In the genomic region with DNA sequence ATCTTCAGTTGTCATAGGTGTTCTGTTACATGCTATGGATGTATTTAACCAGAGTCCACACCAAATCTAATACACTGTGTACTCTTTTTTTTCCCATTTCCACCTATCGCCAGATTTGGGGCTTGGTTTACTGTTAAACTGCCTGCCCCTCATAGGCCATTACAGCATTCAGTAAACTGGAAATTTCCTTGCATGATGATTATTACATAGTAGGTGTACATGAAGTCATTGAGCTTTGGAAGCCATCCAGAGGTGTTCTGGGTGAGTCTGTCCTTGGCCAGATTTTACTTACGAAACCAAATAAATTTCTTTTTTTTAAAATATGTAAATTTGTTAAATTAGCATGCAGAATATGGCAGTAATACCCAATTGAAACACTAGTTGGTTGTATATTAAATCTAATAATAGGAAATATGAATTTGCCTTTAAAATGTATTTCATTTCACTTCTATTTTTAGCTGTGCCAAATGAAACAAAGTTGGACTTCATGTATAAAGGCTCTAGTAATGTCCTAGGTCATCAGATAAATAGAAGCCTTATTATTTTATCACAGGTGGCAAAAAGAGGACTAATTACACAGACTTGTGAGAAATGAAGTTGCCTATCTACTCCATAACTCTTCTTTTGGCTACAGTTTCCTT, we compare ENCODE assay signal across 22 cellular contexts.
DNase-seq lines count a peak whose midpoint lies in the region; ATAC-seq and TF ChIP-seq lines count a peak whose summit lies in the region.
"Had no signal": no experiment of that assay in that cellular context is flagged by ENCODE, and none has a peak within 500 bp of the region (broad histone marks: within the 10 kb centered on the region; RNA-seq: fewer than 3 reads in every experiment).

No MANE protein-coding gene starts in this region.

- H3K4me1 ChIP-seq in right atrium auricular region (peaks cover 0 to 16% of the 10 kb centered on the region in 2 donors), esophagus squamous epithelium (peaks cover 5 to 48% (median 16%) of the 10 kb centered on the region in 3 donors), osteoblast (ENCODE audit: insufficient read depth, low read length) (peaks cover 7% of the 10 kb centered on the region)
- H3K4me1 ChIP-seq: SJCRH30 had no signal

- intact Hi-C loops in left ventricle myocardium superior (cut with micrococcal nuclease) (no loop called here), esophagus squamous epithelium (cut with DNase I) (no loop called here)

- H3K4me3 ChIP-seq in right atrium auricular region (no peak overlapping the region), esophagus squamous epithelium (no peak overlapping the region), osteoblast (ENCODE audit: insufficient read depth, low read length) (no peak overlapping the region)
- H3K4me3 ChIP-seq: A549, SJCRH30 had no signal

- H3K27ac ChIP-seq in right atrium auricular region (peak overlapping the region in 1 of 2 donors; percentile 51), esophagus squamous epithelium (no peak overlapping the region), osteoblast (ENCODE audit: low read depth, low read length) (no peak overlapping the region), substantia nigra (ENCODE audit: low read depth, low read length, poor library complexity, severe bottlenecking) (no peak overlapping the region)
- H3K27ac ChIP-seq: A549, SJCRH30 had no signal

- H2AFZ ChIP-seq in osteoblast (ENCODE audit: low read length) = no peak overlapping the region

- no peak for TF ChIP-seq POLR2A in esophagus squamous epithelium (IDR thresholded peaks at IDR 0.05)

- H3K36me3 ChIP-seq in right atrium auricular region (no peaks in the 10 kb centered on the region), esophagus squamous epithelium (no peaks in the 10 kb centered on the region), osteoblast (ENCODE audit: insufficient read depth, low read length) (no peaks in the 10 kb centered on the region)
- H3K36me3 ChIP-seq: SJCRH30 had no signal

- DNase-seq in left ventricle myocardium superior = no peak
- DNase-seq in right atrium auricular region (ENCODE audit: low spot score) = no peak
- DNase-seq in esophagus squamous epithelium (lab: John Stamatoyannopoulos, UW) = no peak
- no peak for DNase-seq in osteoblast (ENCODE audit: insufficient read length, low spot score, missing footprints)
- no peak for DNase-seq in NCI-H2227 (lab: John Stamatoyannopoulos, UW; ENCODE audit: unreplicated experiment)
- DNase-seq in substantia nigra (lab: John Stamatoyannopoulos, UW) = no peak
- DNase-seq: AML-193; C1 segment of cervical spinal cord; CD4-positive, alpha-beta memory T cell; COR-L47; GOT3; NCI-H1092 treated with DMSO at 0.1 percent for 48 hours; NCI-H1436; NCI-H187 treated with DMSO at 0.1 percent for 48 hours; NCI-H2171 treated with DMSO at 0.1 percent for 48 hours; NCI-H524; NCI-H748 treated with DMSO at 0.1 percent for 48 hours; SJCRH30 had no signal

- H3K9me3 ChIP-seq in right atrium auricular region = no peaks in the 10 kb centered on the region
- H3K9me3 ChIP-seq in esophagus squamous epithelium = no peaks in the 10 kb centered on the region
- H3K9me3 ChIP-seq in osteoblast (ENCODE audit: low read depth, low read length) = no peaks in the 10 kb centered on the region
- H3K9me3 ChIP-seq: A549 had no signal

- WGBS in esophagus squamous epithelium, 2 donors = 90 to 97% methylated on average over 2 of the region's 2 CpGs

- ATAC-seq in left ventricle myocardium superior (peak; percentile 34), HG03095 (IDR thresholded peaks at IDR 0.05; ENCODE audit: unreplicated experiment) (no peak)
- ATAC-seq: A549, HCT116, SK-N-SH treated with all-trans-retinoic acid at 6 μM for 48 hours had no signal

- peaks cover 2% of the 10 kb centered on the region for H4K20me1 ChIP-seq in osteoblast (ENCODE audit: insufficient read depth, low read length)

- H3K27me3 ChIP-seq in right atrium auricular region = no peaks in the 10 kb centered on the region
- H3K27me3 ChIP-seq in esophagus squamous epithelium = no peaks in the 10 kb centered on the region
- no peaks in the 10 kb centered on the region for H3K27me3 ChIP-seq in osteoblast (ENCODE audit: insufficient read depth, low read length)
- H3K27me3 ChIP-seq: SJCRH30 had no signal

- H3K4me2 ChIP-seq in osteoblast (ENCODE audit: insufficient read depth, low read length) = peak overlapping the region; percentile 44
- H3K4me2 ChIP-seq: A549 had no signal

- TF ChIP-seq CTCF in right atrium auricular region (IDR thresholded peaks at IDR 0.05) (peak in 1 of 2 donors; percentile 23), esophagus squamous epithelium (IDR thresholded peaks at IDR 0.05) (peak in 4 of 6 experiments; percentile 10 to 23 (median 12)), osteoblast (IDR thresholded peaks at IDR 0.05; ENCODE audit: extremely low read depth, low read depth, low read length) (no peak)

- no peaks in the 10 kb centered on the region for H3K79me2 ChIP-seq in osteoblast (ENCODE audit: insufficient read depth, low read length)
